In the genomic region with DNA sequence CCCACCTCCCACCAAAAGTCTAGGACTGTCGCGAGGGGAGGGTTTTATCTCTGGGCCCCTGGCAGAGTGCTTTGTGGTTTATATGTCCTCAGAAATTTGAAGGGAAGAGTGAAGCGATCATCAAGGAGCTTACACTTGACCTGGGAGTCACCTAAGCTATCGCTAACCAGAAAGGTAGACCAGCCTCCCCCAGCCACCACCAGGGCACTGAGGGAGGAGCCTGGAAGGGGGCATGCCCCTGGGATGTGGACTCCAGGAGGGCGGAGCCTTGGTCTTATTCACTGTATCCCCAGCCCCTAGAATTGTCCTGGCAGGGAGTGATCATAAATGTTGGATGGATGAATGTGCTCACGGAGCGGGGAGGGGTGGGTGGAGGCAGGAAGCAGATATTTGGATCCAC, we compare ENCODE assay signal across 5 cellular contexts. TPM values are rescaled to one million over a fixed set of nuclear protein-coding genes. Genes with fewer than 3 reads are reported as not detected.
"Had no signal": no experiment of that assay in that cellular context is flagged by ENCODE, and none has a peak within 500 bp of the region (broad histone marks: within the 10 kb centered on the region; RNA-seq: fewer than 3 reads in every experiment).

No MANE protein-coding gene starts in this region.

RNA-seq across cellular contexts. Expression of a gene that starts 16.9 kb away (rescaled TPM):
- total RNA-seq: endothelial cell of umbilical vein, hepatocyte, left lobe of liver, mesothelial cell of epicardium had no signal
- polyA plus RNA-seq: endothelial cell of umbilical vein, hepatocyte, mammary epithelial cell had no signal
